In genomic region chr5:76025790-76026189, GRCh38 we compare ENCODE assay signal across 6 cellular contexts.
"Had no signal": no experiment of that assay in that cellular context is flagged by ENCODE, and none has a peak within 500 bp of the region (broad histone marks: within the 10 kb centered on the region; RNA-seq: fewer than 3 reads in every experiment).

No MANE protein-coding gene starts in this region.

- H3K27ac ChIP-seq: HL-60 had no signal

- DNase-seq: H9, HCEC 1CT, KBM-7 had no signal

- ATAC-seq: GM23338, HepG2 had no signal
